ENCODE assay signal across 8 cellular contexts in the genomic region with DNA sequence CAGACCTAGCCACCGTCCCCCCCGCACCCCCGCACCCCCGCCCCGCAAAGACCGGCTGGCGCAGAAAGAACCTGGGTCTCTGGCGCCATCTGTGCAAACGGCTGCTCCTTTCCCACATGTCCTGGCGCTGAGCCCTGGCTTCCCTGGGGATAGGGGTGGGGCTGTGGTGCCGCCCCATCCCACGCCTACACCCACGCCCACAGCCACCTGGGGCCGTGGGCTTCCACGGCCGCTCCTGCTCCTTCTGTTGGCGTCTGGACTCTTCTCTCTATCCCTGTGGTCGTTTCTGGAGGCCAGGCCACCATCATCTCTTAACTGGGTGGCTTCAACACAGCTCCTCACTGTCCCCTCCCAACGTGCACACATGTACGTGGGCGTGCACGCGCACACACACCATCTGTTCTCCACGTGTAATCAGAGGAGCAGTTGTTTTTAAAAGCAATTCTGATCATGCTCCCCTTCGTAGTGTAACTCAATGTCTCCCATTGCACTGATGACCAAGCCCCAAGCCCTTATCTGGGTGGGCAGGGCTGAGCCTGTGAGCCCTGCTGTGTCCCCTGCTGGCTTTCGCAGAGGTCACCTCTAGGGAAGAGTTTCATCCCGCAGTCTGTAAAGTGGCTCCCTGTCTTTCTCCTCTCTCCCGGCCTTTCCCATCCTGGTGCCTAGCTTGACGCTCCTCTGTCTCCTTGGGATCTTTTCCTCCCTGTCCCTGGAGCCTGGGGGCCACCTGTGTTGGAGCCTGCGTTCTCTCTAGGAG.
DNase-seq lines count a peak whose midpoint lies in the region; ATAC-seq and TF ChIP-seq lines count a peak whose summit lies in the region.

No MANE protein-coding gene starts in this region.

- no peaks in the 10 kb centered on the region for H3K36me3 ChIP-seq in parathyroid adenoma (ENCODE audit: control insufficient read depth, insufficient read depth, low read length)

- H3K4me3 Mint-ChIP-seq in dendritic cell treated with granulocyte-macrophage colony-stimulating factor and Interleukin-4, amounts not matched to agents 40 ng/mL and 50 ng/mL, for 4 days: no peak overlapping the region

- H3K27me3 Mint-ChIP-seq in dendritic cell treated with granulocyte-macrophage colony-stimulating factor and Interleukin-4, amounts not matched to agents 40 ng/mL and 50 ng/mL, for 4 days: peaks cover 11% of the 10 kb centered on the region

- H2AFZ ChIP-seq in parathyroid adenoma: peak overlapping the region; percentile 57

- no peak overlapping the region for H3K27ac ChIP-seq in parathyroid adenoma

- H3K4me1 ChIP-seq in parathyroid adenoma: no peaks in the 10 kb centered on the region

- no peak overlapping the region for H3K4me2 ChIP-seq in parathyroid adenoma (ENCODE audit: low read length)

- peak; percentile 63 for DNase-seq in NCI-H146 (lab: John Stamatoyannopoulos, UW)
- DNase-seq in NCI-H146 treated with DMSO at 0.1 percent for 48 hours (lab: John Stamatoyannopoulos, UW; ENCODE audit: unreplicated experiment): no peak
- DNase-seq in NCI-H524 treated with DMSO at 0.1 percent for 48 hours (lab: John Stamatoyannopoulos, UW): peak; percentile 67
- no peak for DNase-seq in hepatic stellate cell (ENCODE audit: low spot score)

- H3K27me3 ChIP-seq in parathyroid adenoma (ENCODE audit: control insufficient read depth, insufficient read depth, low read length): no peaks in the 10 kb centered on the region

- H3K4me3 ChIP-seq in parathyroid adenoma (ENCODE audit: low read depth, low read length): no peak overlapping the region

- peaks cover 8% of the 10 kb centered on the region for H3K9me3 Mint-ChIP-seq in dendritic cell treated with granulocyte-macrophage colony-stimulating factor and Interleukin-4, amounts not matched to agents 40 ng/mL and 50 ng/mL, for 4 days

- peak overlapping the region; percentile 3 for H3K27ac Mint-ChIP-seq in dendritic cell treated with granulocyte-macrophage colony-stimulating factor and Interleukin-4, amounts not matched to agents 40 ng/mL and 50 ng/mL, for 4 days

- H3K9ac ChIP-seq in parathyroid adenoma: no peak overlapping the region

- ATAC-seq in HG03469 (IDR thresholded peaks at IDR 0.05; ENCODE audit: unreplicated experiment): no peak
- ATAC-seq in GM18909 (IDR thresholded peaks at IDR 0.05; ENCODE audit: poor library complexity, unreplicated experiment): no peak

- H3K79me2 ChIP-seq in parathyroid adenoma: no peaks in the 10 kb centered on the region

- H3K4me1 Mint-ChIP-seq in dendritic cell treated with granulocyte-macrophage colony-stimulating factor and Interleukin-4, amounts not matched to agents 40 ng/mL and 50 ng/mL, for 4 days (ENCODE audit: low read depth): peaks cover 19% of the 10 kb centered on the region

- no peak for TF ChIP-seq CTCF in parathyroid adenoma (IDR thresholded peaks at IDR 0.05)

- no peaks in the 10 kb centered on the region for H3K9me3 ChIP-seq in parathyroid adenoma (ENCODE audit: control insufficient read depth, low read length)

- intact Hi-C loops in dendritic cell treated with granulocyte-macrophage colony-stimulating factor and Interleukin-4, amounts not matched to agents 40 ng/mL and 50 ng/mL, for 4 days (cut with micrococcal nuclease): loop anchor here (5.0 kb wide), 1 partner anchor 87 kb away; a partner anchor contains a TSS

- H3K36me3 Mint-ChIP-seq in dendritic cell treated with granulocyte-macrophage colony-stimulating factor and Interleukin-4, amounts not matched to agents 40 ng/mL and 50 ng/mL, for 4 days (ENCODE audit: low read depth): peaks cover 7% of the 10 kb centered on the region

Comparison
In these comparisons a context has a peak if more than half of its experiments do, and no peak if none do; other contexts are left out.
1. DNase-seq: peak in NCI-H146 (single experiment) and NCI-H524 treated with DMSO at 0.1 percent for 48 hours (single experiment); none in NCI-H146 treated with DMSO at 0.1 percent for 48 hours (single experiment) and hepatic stellate cell (single experiment).